In genomic region chr11:832529-833113, GRCh38 we compare ENCODE assay signal across 8 cellular contexts. TPM values are rescaled to one million over a fixed set of nuclear protein-coding genes. Genes with fewer than 3 reads are reported as not detected.
A peak's percentile ranks its signal among the peaks of the same experiment; 100 is the strongest.
DNase-seq lines count a peak whose midpoint lies in the region; ATAC-seq, FAIRE-seq and TF ChIP-seq lines count a peak whose summit lies in the region.

Gene CD151 (plus strand): TSS chr11:832952. CDS start chr11:836070, 3,118 bp downstream.

- FAIRE-seq in bronchial epithelial cell (lab: Jason Lieb, UNC), result no peak

- H3K4me3 ChIP-seq in SK-N-SH (ENCODE audit: low read depth in 2 of 2, low read length in 1 of 2) (peak within 1 kb of the TSS; percentile 79 to 81), bronchial epithelial cell (ENCODE audit: low read depth, low read length) (peak within 1 kb of the TSS; percentile 67), smooth muscle cell (peak within 1 kb of the TSS; percentile 73)

- POLR2A ChIA-PET in SK-N-SH (lab: Yijun Ruan, JAX), result interaction anchor here (0.6 to 3.0 kb wide), 4 partner anchors 10 to 92 kb away, joined by 4 to 15 read pairs (median 6); partner anchors contain the start of genes PNPLA2, RPLP2 and TSPAN4

- H3K27me3 ChIP-seq in SK-N-SH (ENCODE audit: insufficient read depth) (no peaks in the 10 kb centered on the region), bronchial epithelial cell (ENCODE audit: control insufficient read depth, insufficient read depth, low read length) (peaks cover 2% of the 10 kb centered on the region), smooth muscle cell (ENCODE audit: low read depth) (peaks cover 38% of the 10 kb centered on the region)

- H3K4me2 ChIP-seq in SK-N-SH, result peak within 1 kb of the TSS; percentile 100
- peak within 1 kb of the TSS; percentile 97 for H3K4me2 ChIP-seq in smooth muscle cell

- H3K36me3 ChIP-seq in SK-N-SH (replicated peaks in 1 of 2; ENCODE audit: control insufficient read depth in 1 of 2, insufficient read depth in 2 of 2, low read length in 1 of 2), result peaks cover 7 to 16% of the 10 kb centered on the region in 2 experiments
- peaks cover 18% of the 10 kb centered on the region for H3K36me3 ChIP-seq in bronchial epithelial cell (ENCODE audit: control insufficient read depth, insufficient read depth, low read length)
- no peaks in the 10 kb centered on the region for H3K36me3 ChIP-seq in smooth muscle cell (ENCODE audit: low read depth)

- peak; percentile 60 for ATAC-seq in HG03280 (IDR thresholded peaks at IDR 0.05; ENCODE audit: unreplicated experiment)
- no peak for ATAC-seq in HG03520 (IDR thresholded peaks at IDR 0.05; ENCODE audit: unreplicated experiment)

- peak in 1 of 2 experiments; percentile 7; a peak in 1 of 4 replicates for TF ChIP-seq EP300 in SK-N-SH (IDR thresholded peaks at IDR 0.05; ENCODE audit: borderline replicate concordance in 1 of 2, low read depth in 1 of 2, low read length in 1 of 2)

- peak within 1 kb of the TSS; percentile 98 for H3K9ac ChIP-seq in SK-N-SH
- peak within 1 kb of the TSS; percentile 92 for H3K9ac ChIP-seq in smooth muscle cell (ENCODE audit: low read depth)

- CTCF ChIA-PET in SK-N-SH (lab: Yijun Ruan, JAX), result interaction anchor here (0.9 to 2.3 kb wide), 4 partner anchors 13 to 92 kb away, joined by 3 to 9 read pairs (median 6); partner anchors contain the start of gene PNPLA2

- no peak for TF ChIP-seq RAD21 in SK-N-SH (IDR thresholded peaks at IDR 0.05; ENCODE audit: low read length)

- peak; percentile 58 for DNase-seq in NCI-H510A (lab: John Stamatoyannopoulos, UW)
- DNase-seq in NCI-H510A treated with DMSO at 0.1 percent for 48 hours (lab: John Stamatoyannopoulos, UW), result no peak
- DNase-seq in SK-N-SH, result peak; percentile 88
- no peak for DNase-seq in bronchial epithelial cell (ENCODE audit: low read depth)
- DNase-seq in iris pigment epithelial cell (ENCODE audit: low read depth), result peak; percentile 57
- DNase-seq in smooth muscle cell (lab: John Stamatoyannopoulos, UW; ENCODE audit: unreplicated experiment), result peak; percentile 70

- peaks cover 30% of the 10 kb centered on the region for H4K20me1 ChIP-seq in SK-N-SH (ENCODE audit: insufficient read depth)
- H4K20me1 ChIP-seq in smooth muscle cell (ENCODE audit: low read depth), result peaks cover 70% of the 10 kb centered on the region

- no peak within 1 kb of the TSS for H2AFZ ChIP-seq in SK-N-SH (ENCODE audit: low read depth)
- no peak within 1 kb of the TSS for H2AFZ ChIP-seq in smooth muscle cell (ENCODE audit: low read depth)

- H3F3A ChIP-seq in SK-N-SH (replicated peaks; ENCODE audit: insufficient read depth) (peaks cover 23% of the 10 kb centered on the region), smooth muscle cell (ENCODE audit: low read depth) (peaks cover 14% of the 10 kb centered on the region)

- H3K4me1 ChIP-seq in SK-N-SH (ENCODE audit: control insufficient read depth in 1 of 2, insufficient read depth in 2 of 2, low read depth in 1 of 2, low read length in 1 of 2) (peaks cover 14 to 33% of the 10 kb centered on the region in 2 experiments; a peak in 2 of 4 replicates), smooth muscle cell (ENCODE audit: low read depth) (peaks cover 41% of the 10 kb centered on the region)

- whole genome bisulfite sequencing in SK-N-SH (ENCODE audit: low lambda C conversion rate), result 2% methylated on average over 10 of the region's 67 CpGs
- 1% methylated on average over 23 of the region's 67 CpGs for WGBS in smooth muscle cell (ENCODE audit: low lambda C conversion rate)

- H3K9me3 ChIP-seq in SK-N-SH (no peaks in the 10 kb centered on the region), smooth muscle cell (replicated peaks; ENCODE audit: low read depth) (no peaks in the 10 kb centered on the region)

- TF ChIP-seq CTCF in SK-N-SH (IDR thresholded peaks at IDR 0.05), result no peak
- no peak for TF ChIP-seq CTCF in bronchial epithelial cell (IDR thresholded peaks at IDR 0.05; ENCODE audit: insufficient read depth, low read length, severe bottlenecking)
- no peak for TF ChIP-seq CTCF in smooth muscle cell (IDR thresholded peaks at IDR 0.05; ENCODE audit: borderline replicate concordance, insufficient read depth, poor library complexity, severe bottlenecking)

- peaks cover 62% of the 10 kb centered on the region for H3K79me2 ChIP-seq in SK-N-SH (ENCODE audit: insufficient read depth)
- peaks cover 28% of the 10 kb centered on the region for H3K79me2 ChIP-seq in smooth muscle cell (ENCODE audit: low read depth)

- H3K27ac ChIP-seq in SK-N-SH (ENCODE audit: low read depth in 2 of 2, low read length in 1 of 2) (peak within 1 kb of the TSS; percentile 88 to 91), smooth muscle cell (ENCODE audit: low read depth) (peak within 1 kb of the TSS; percentile 90)

- H3K9me2 ChIP-seq in SK-N-SH, result no peaks in the 10 kb centered on the region

TF ChIP-seq in SK-N-SH, 30 proteins besides CTCF, POLR2A, EP300 and RAD21:
- TF ChIP-seq USF1 (IDR thresholded peaks at IDR 0.05; ENCODE audit: borderline replicate concordance, low read depth) (no peak), CHD2 (IDR thresholded peaks at IDR 0.05; ENCODE audit: low read length, partially characterized antibody) (peak; percentile 35), TEAD4 (IDR thresholded peaks at IDR 0.05; ENCODE audit: borderline replicate concordance, insufficient read depth) (no peak), MXI1 (IDR thresholded peaks at IDR 0.05; ENCODE audit: low read depth, low read length) (0 out of 2 replicates have a peak, but pooled peaks have one; percentile 9)

RNA-seq across cellular contexts. Expression of gene CD151, which starts in this region (rescaled TPM):
- 922 and 1,149 TPM in 2 replicates for polyA plus RNA-seq in SK-N-SH (2012; rRNA removed)
- polyA plus RNA-seq in SK-N-SH (2012; cell fraction: cytosol; rRNA removed), result 364 and 668 TPM in 2 replicates
- polyA plus RNA-seq in SK-N-SH (2012; cell fraction: nucleus; rRNA removed), result 1,027 and 1,059 TPM in 2 replicates
- total RNA-seq in bronchial epithelial cell, result 321 and 324 TPM in 2 replicates
- total RNA-seq in smooth muscle cell, result 214 and 256 TPM in 2 replicates
- polyA plus RNA-seq in smooth muscle cell, result 391 and 469 TPM in 2 replicates

Comparison
In these comparisons a context has a peak if more than half of its experiments do, and no peak if none do; other contexts are left out.
1. DNase-seq: peak in NCI-H510A (single experiment), SK-N-SH (single experiment), iris pigment epithelial cell (single experiment) and smooth muscle cell (single experiment); none in NCI-H510A treated with DMSO at 0.1 percent for 48 hours (single experiment) and bronchial epithelial cell (single experiment).
2. Peak in every context shown above with its lines, with median percentiles within 50 percentile points of each other: H3K4me3 ChIP-seq.